ENCODE assay signal across 1 cellular context in the genomic region with DNA sequence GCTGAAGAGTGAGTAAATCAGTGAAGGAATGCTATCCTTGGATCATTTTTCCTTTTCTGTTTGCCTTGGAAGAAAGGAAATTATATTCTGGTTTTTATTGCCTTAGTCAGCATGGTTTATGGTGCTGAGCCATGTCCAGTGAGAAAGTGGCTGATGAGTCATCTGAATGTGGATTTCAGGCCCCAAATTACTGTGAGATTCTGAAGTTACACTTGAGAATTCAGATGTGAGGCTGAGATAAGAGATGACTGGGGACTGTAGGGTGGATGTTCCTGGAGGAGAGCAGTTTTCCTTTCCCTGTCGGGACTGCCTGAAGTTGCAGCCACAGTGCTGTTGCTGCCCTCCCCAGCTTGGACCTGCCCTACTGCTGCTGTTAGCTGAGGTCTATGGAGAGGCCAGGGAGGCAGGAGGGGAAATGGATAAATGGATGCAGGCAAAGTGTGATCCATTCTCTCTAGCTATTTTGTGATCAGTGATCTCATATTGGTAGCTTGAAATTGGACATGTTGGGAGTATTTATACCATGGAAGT.
TF ChIP-seq lines count a peak whose summit lies in the region.

No MANE protein-coding gene starts in this region.

TF ChIP-seq in HepG2, 621 proteins besides CTCF, POLR2A, EP300 and RAD21:
- TF ChIP-seq ZNF652 (CRISPR knock-in tag; IDR thresholded peaks at IDR 0.05; ENCODE audit: borderline replicate concordance, low read depth) (no peak), NFE2 (CRISPR knock-in tag; IDR thresholded peaks at IDR 0.05) (no peak), SRY (CRISPR knock-in tag; IDR thresholded peaks at IDR 0.05) (no peak), SALL2 (CRISPR knock-in tag; IDR thresholded peaks at IDR 0.05) (no peak), ZNF382 (CRISPR knock-in tag; IDR thresholded peaks at IDR 0.05; ENCODE audit: borderline replicate concordance) (no peak), MIXL1 (CRISPR knock-in tag; IDR thresholded peaks at IDR 0.05) (no peak), MAFK (conservative IDR thresholded peaks at IDR 0.05 in 1 of 2, IDR thresholded peaks at IDR 0.05 in 1 of 2; ENCODE audit: low read length in 2 of 2) (peak; percentile 76 to 83), FOSL2 (CRISPR knock-in tag; IDR thresholded peaks at IDR 0.05) (peak; percentile 51), AKAP8 (CRISPR knock-in tag; IDR thresholded peaks at IDR 0.05) (no peak), SP5 (CRISPR knock-in tag; IDR thresholded peaks at IDR 0.05; ENCODE audit: borderline replicate concordance, low read depth) (no peak), MAFF (IDR thresholded peaks at IDR 0.05; ENCODE audit: low read depth, low read length) (peak; percentile 77), KLF13 (CRISPR knock-in tag; IDR thresholded peaks at IDR 0.05) (no peak), HMG20A (CRISPR knock-in tag; IDR thresholded peaks at IDR 0.05; ENCODE audit: borderline replicate concordance) (no peak), ZNF558 (CRISPR knock-in tag; IDR thresholded peaks at IDR 0.05; ENCODE audit: borderline replicate concordance) (no peak), MIER2 (CRISPR knock-in tag; IDR thresholded peaks at IDR 0.05) (no peak), ELF1 (CRISPR knock-in tag; IDR thresholded peaks at IDR 0.05) (no peak)
- TF ChIP-seq, protein P1, sequence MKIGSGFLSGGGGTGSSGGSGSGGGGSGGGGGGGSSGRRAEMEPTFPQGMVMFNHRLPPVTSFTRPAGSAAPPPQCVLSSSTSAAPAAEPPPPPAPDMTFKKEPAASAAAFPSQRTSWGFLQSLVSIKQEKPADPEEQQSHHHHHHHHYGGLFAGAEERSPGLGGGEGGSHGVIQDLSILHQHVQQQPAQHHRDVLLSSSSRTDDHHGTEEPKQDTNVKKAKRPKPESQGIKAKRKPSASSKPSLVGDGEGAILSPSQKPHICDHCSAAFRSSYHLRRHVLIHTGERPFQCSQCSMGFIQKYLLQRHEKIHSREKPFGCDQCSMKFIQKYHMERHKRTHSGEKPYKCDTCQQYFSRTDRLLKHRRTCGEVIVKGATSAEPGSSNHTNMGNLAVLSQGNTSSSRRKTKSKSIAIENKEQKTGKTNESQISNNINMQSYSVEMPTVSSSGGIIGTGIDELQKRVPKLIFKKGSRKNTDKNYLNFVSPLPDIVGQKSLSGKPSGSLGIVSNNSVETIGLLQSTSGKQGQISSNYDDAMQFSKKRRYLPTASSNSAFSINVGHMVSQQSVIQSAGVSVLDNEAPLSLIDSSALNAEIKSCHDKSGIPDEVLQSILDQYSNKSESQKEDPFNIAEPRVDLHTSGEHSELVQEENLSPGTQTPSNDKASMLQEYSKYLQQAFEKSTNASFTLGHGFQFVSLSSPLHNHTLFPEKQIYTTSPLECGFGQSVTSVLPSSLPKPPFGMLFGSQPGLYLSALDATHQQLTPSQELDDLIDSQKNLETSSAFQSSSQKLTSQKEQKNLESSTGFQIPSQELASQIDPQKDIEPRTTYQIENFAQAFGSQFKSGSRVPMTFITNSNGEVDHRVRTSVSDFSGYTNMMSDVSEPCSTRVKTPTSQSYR (CRISPR knock-in tag; IDR thresholded peaks at IDR 0.05; ENCODE audit: borderline replicate concordance) = no peak
- TF ChIP-seq, protein P2, sequence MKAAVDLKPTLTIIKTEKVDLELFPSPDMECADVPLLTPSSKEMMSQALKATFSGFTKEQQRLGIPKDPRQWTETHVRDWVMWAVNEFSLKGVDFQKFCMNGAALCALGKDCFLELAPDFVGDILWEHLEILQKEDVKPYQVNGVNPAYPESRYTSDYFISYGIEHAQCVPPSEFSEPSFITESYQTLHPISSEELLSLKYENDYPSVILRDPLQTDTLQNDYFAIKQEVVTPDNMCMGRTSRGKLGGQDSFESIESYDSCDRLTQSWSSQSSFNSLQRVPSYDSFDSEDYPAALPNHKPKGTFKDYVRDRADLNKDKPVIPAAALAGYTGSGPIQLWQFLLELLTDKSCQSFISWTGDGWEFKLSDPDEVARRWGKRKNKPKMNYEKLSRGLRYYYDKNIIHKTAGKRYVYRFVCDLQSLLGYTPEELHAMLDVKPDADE (CRISPR knock-in tag; IDR thresholded peaks at IDR 0.05) = no peak
- TF ChIP-seq, protein P3, sequence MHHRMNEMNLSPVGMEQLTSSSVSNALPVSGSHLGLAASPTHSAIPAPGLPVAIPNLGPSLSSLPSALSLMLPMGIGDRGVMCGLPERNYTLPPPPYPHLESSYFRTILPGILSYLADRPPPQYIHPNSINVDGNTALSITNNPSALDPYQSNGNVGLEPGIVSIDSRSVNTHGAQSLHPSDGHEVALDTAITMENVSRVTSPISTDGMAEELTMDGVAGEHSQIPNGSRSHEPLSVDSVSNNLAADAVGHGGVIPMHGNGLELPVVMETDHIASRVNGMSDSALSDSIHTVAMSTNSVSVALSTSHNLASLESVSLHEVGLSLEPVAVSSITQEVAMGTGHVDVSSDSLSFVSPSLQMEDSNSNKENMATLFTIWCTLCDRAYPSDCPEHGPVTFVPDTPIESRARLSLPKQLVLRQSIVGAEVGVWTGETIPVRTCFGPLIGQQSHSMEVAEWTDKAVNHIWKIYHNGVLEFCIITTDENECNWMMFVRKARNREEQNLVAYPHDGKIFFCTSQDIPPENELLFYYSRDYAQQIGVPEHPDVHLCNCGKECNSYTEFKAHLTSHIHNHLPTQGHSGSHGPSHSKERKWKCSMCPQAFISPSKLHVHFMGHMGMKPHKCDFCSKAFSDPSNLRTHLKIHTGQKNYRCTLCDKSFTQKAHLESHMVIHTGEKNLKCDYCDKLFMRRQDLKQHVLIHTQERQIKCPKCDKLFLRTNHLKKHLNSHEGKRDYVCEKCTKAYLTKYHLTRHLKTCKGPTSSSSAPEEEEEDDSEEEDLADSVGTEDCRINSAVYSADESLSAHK (CRISPR knock-in tag; IDR thresholded peaks at IDR 0.05; ENCODE audit: borderline replicate concordance) = no peak
